In genomic region chr1:1574721-1575537, GRCh38 we compare ENCODE assay signal across 8 cellular contexts. TPM values are rescaled to one million over a fixed set of nuclear protein-coding genes. Genes with fewer than 3 reads are reported as not detected.
DNase-seq lines count a peak whose midpoint lies in the region; ATAC-seq and TF ChIP-seq lines count a peak whose summit lies in the region.

TSS of gene SSU72 (minus strand) at chr1:1574863. CDS start at chr1:1574557, 306 bp downstream.

- ATAC-seq in GM19035 (IDR thresholded peaks at IDR 0.05; ENCODE audit: unreplicated experiment) (peak; percentile 77), HG03342 (IDR thresholded peaks at IDR 0.05; ENCODE audit: unreplicated experiment) (peak; percentile 71), left colon (peak; percentile 85)
- ATAC-seq in activated CD4-positive, alpha-beta T cell treated with anti-CD3 and anti-CD28 coated beads for 36 hours, result peak; percentile 84

- no peak for TF ChIP-seq CTCF in AG10803 (conservative IDR thresholded peaks at IDR 0.05; ENCODE audit: low read length)
- no peak for TF ChIP-seq CTCF in choroid plexus epithelial cell (conservative IDR thresholded peaks at IDR 0.05; ENCODE audit: low read depth, low read length)

- peak within 1 kb of the TSS; percentile 98 for H3K27ac Mint-ChIP-seq in activated CD4-positive, alpha-beta T cell treated with anti-CD3 and anti-CD28 coated beads for 36 hours

- peaks cover 28% of the 10 kb centered on the region for H3K36me3 Mint-ChIP-seq in activated CD4-positive, alpha-beta T cell treated with anti-CD3 and anti-CD28 coated beads for 36 hours (ENCODE audit: low read depth)

- POLR2A ChIA-PET in activated CD4-positive, alpha-beta T cell treated with anti-CD3 and anti-CD28 coated beads for 36 hours (lab: Charles Lee), result interaction anchor here (0.7 kb wide), 1 partner anchor 38 kb away, joined by 3 read pairs; no protein-coding TSS in a partner anchor

- peaks cover 28% of the 10 kb centered on the region for H3K4me1 Mint-ChIP-seq in activated CD4-positive, alpha-beta T cell treated with anti-CD3 and anti-CD28 coated beads for 36 hours

- peak; percentile 91 for DNase-seq in AG10803 (ENCODE audit: low read depth)
- peak; percentile 99 for DNase-seq in NCI-H510A (lab: John Stamatoyannopoulos, UW)
- peak; percentile 97 for DNase-seq in activated CD4-positive, alpha-beta T cell treated with anti-CD3 and anti-CD28 coated beads for 36 hours
- peak; percentile 96 for DNase-seq in choroid plexus epithelial cell (ENCODE audit: low read depth)
- peak; percentile 92 to 97 for DNase-seq in left colon
- DNase-seq in stimulated activated CD4-positive, alpha-beta T cell treated with anti-CD3 and anti-CD28 coated beads, Interleukin-1b, Interleukin-23, amount 100 ng/mL, for 4 hours (ENCODE audit: low read depth in 2 of 2), result peak; percentile 86 to 92

- H3K4me3 Mint-ChIP-seq in activated CD4-positive, alpha-beta T cell treated with anti-CD3 and anti-CD28 coated beads for 36 hours, result peak within 1 kb of the TSS; percentile 99

- H3K4me3 ChIP-seq in AG10803 (ENCODE audit: low read length), result peak within 1 kb of the TSS; percentile 98
- peak within 1 kb of the TSS; percentile 98 for H3K4me3 ChIP-seq in choroid plexus epithelial cell (ENCODE audit: low read depth, low read length)

- intact Hi-C loops in activated CD4-positive, alpha-beta T cell treated with anti-CD3 and anti-CD28 coated beads for 36 hours (cut with DNase I, micrococcal nuclease), result loop anchor here (1.0 to 5.0 kb wide), 13 partner anchors 40 to 459 kb away; partner anchors contain the start of genes MIB2 (in 2 of the 2), ATAD3A (in 1 of the 2), ATAD3B (in 1 of the 2) and AURKAIP1 (in 1 of the 2)
- intact Hi-C loops in left colon (cut with DNase I, micrococcal nuclease), result no loop called here

- CTCF ChIA-PET in activated CD4-positive, alpha-beta T cell treated with anti-CD3 and anti-CD28 coated beads for 36 hours (lab: Charles Lee), result no interaction called here

- H3K9me3 Mint-ChIP-seq in activated CD4-positive, alpha-beta T cell treated with anti-CD3 and anti-CD28 coated beads for 36 hours (ENCODE audit: low read depth), result no peaks in the 10 kb centered on the region

- no peaks in the 10 kb centered on the region for H3K27me3 Mint-ChIP-seq in activated CD4-positive, alpha-beta T cell treated with anti-CD3 and anti-CD28 coated beads for 36 hours

RNA-seq across cellular contexts. Expression of gene SSU72, which starts in this region (rescaled TPM):
- 100 to 1,000 TPM; 105 to 123 TPM for total RNA-seq in activated CD4-positive, alpha-beta T cell treated with anti-CD3 and anti-CD28 coated beads for 36 hours
- 100 to 1,000 TPM; 118 to 130 TPM for total RNA-seq in left colon

Comparison
In these comparisons a context has a peak if more than half of its experiments do, and no peak if none do; other contexts are left out.
1. Peak in every context shown above with its lines: DNase-seq, ATAC-seq and H3K4me3 ChIP-seq.
2. intact Hi-C loops: an anchor here in activated CD4-positive, alpha-beta T cell treated with anti-CD3 and anti-CD28 coated beads for 36 hours (1.0 to 5.0 kb wide); none called in left colon.